ENCODE assay signal across 9 cellular contexts in the genomic region with DNA sequence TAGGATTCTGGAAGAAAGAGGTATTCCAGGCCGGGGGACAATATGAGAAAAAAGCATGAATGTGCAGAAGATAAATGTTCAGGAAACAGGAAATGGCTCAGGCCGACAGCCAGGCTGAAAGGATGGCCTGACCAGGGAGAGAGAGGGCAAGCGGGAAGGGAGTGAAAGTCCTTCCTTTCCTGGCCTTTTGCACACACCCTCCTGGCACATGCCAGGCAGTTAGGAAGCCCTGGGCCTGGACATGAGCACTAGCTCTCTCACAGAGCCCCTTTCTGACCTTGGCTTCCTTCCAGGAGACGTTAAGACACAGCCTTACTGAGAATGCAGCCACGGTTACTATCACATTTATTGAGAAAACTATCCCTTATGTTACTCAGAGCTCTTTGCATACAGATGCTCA. TPM values are rescaled to one million over a fixed set of nuclear protein-coding genes. Genes with fewer than 3 reads are reported as not detected.
DNase-seq lines count a peak whose midpoint lies in the region; ATAC-seq and TF ChIP-seq lines count a peak whose summit lies in the region.
"Had no signal": no experiment of that assay in that cellular context is flagged by ENCODE, and none has a peak within 500 bp of the region (broad histone marks: within the 10 kb centered on the region; RNA-seq: fewer than 3 reads in every experiment).

No MANE protein-coding gene starts in this region.

- peak overlapping the region; percentile 92 for H3K27ac ChIP-seq in AG04450 (ENCODE audit: low read depth, low read length)
- H3K27ac ChIP-seq in muscle layer of colon (ENCODE audit: low read depth, low read length): peak overlapping the region; percentile 57
- H3K27ac ChIP-seq: KMS-11 had no signal

- H3K4me1 ChIP-seq in muscle layer of colon (ENCODE audit: insufficient read depth, low read length): peaks cover 30% of the 10 kb centered on the region

- H3K4me3 ChIP-seq in AG04450 (ENCODE audit: low read depth, low read length): no peak overlapping the region
- no peak overlapping the region for H3K4me3 ChIP-seq in choroid plexus epithelial cell (ENCODE audit: low read depth, low read length)
- peak overlapping the region in 1 of 2 donors; percentile 23 for H3K4me3 ChIP-seq in muscle layer of colon (ENCODE audit: low read depth in 1 of 2, low read length in 2 of 2)

- CTCF ChIA-PET in AG04450 (lab: Charles Lee): interaction anchor here (0.7 kb wide), 1 partner anchor 114 kb away, joined by 3 read pairs; no protein-coding TSS in a partner anchor

- no peak overlapping the region for H3K9ac ChIP-seq in muscle layer of colon (ENCODE audit: low read length)
- H3K9ac ChIP-seq: KMS-11 had no signal

- no peak for TF ChIP-seq CTCF in AG04450 (IDR thresholded peaks at IDR 0.05; ENCODE audit: low read depth, low read length)
- no peak for TF ChIP-seq CTCF in choroid plexus epithelial cell (conservative IDR thresholded peaks at IDR 0.05; ENCODE audit: low read depth, low read length)

- DNase-seq in AG04450 (ENCODE audit: low read depth, low spot score) (no peak), M059J (ENCODE audit: low read depth) (peak; percentile 91), choroid plexus epithelial cell (ENCODE audit: low read depth) (peak; percentile 79)
- no peak for DNase-seq in activated CD8-positive, alpha-beta memory T cell treated with anti-CD3 and anti-CD28 coated beads for 24 hours

- ATAC-seq in GM18907 (IDR thresholded peaks at IDR 0.05; ENCODE audit: unreplicated experiment) (no peak), GM18511 (IDR thresholded peaks at IDR 0.05; ENCODE audit: unreplicated experiment) (no peak), HG02588 (IDR thresholded peaks at IDR 0.05; ENCODE audit: unreplicated experiment) (no peak)

- H3K9me3 ChIP-seq in AG04450 (ENCODE audit: control insufficient read depth, insufficient read depth, low read length) (no peaks in the 10 kb centered on the region), muscle layer of colon (ENCODE audit: low read length) (no peaks in the 10 kb centered on the region)

- H3K27me3 ChIP-seq in AG04450 (ENCODE audit: control insufficient read depth, insufficient read depth, low read length): no peaks in the 10 kb centered on the region
- H3K27me3 ChIP-seq in muscle layer of colon (ENCODE audit: control insufficient read depth in 1 of 2, insufficient read depth in 2 of 2, low read length in 2 of 2): no peaks in the 10 kb centered on the region

- POLR2A ChIA-PET in AG04450 (lab: Yijun Ruan, JAX): interaction anchor here (1.2 to 3.0 kb wide), 3 partner anchors 17 to 40 kb away, joined by 5 to 12 read pairs (median 8); a partner anchor contains a TSS

- no peaks in the 10 kb centered on the region for H3K36me3 ChIP-seq in muscle layer of colon (ENCODE audit: insufficient read depth, low read length)

RNA-seq across cellular contexts. Expression of a gene that starts 39.7 kb away (rescaled TPM):
- 115 and 138 TPM in 2 replicates for polyA plus RNA-seq in AG04450 (2011; rRNA removed)
- polyA minus RNA-seq in AG04450 (2011; rRNA and poly(A)+ RNA removed): 168 and 203 TPM in 2 replicates
- total RNA-seq in M059J (2014; rRNA removed; shearing (Covaris generic)): 32.6 and 46.7 TPM in 2 replicates

Comparison
In these comparisons a context has a peak if more than half of its experiments do, and no peak if none do; other contexts are left out.
1. DNase-seq: peak in M059J (single experiment) and choroid plexus epithelial cell (single experiment); none in AG04450 (single experiment) and activated CD8-positive, alpha-beta memory T cell treated with anti-CD3 and anti-CD28 coated beads for 24 hours (single experiment).